ENCODE assay signal across 1 cellular context in the genomic region with DNA sequence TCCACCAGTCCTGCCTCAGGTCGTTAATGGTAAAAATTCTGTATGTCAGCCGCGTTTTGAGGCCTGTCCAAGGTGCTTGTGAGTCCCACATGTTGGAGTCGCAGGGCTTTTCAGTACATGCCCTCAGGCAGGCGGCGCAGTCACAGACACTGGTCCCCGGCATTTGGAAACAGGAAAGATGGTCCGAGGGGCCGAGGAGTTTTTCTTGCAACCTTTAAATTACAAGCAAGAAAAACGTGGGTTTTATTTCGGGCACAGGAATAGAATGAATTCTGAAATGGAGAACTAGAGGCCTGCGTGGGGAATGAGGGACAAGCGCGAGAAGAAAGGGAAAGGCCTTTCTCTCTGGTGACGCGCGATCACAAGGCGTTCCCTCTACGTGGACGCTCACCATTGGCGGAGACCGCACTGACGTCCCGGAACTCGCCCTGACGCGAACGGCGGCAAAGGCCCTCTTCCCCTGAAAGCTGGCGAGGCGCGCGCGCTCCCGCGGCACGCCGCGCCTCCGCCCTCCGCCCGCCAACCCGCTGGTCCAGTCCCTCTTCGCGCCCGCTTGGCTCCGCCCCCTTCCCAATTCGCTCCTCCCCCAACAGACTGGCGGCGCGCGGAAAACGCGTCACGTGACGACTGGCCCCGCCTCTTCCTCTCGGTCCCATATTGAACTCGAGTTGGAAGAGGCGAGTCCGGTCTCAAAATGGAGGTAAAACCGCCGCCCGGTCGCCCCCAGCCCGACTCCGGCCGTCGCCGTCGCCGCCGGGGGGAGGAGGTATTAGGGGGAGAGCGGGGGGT.
TF ChIP-seq lines count a peak whose summit lies in the region.

A gene (plus strand): TSS at position 689 of the 789 bp plus-strand sequence. CDS start 6 bp downstream, at position 695.

TF ChIP-seq in GM12878, 131 proteins besides CTCF, POLR2A, EP300 and RAD21 (continued from another document and continues in another):
- TF ChIP-seq, protein P1, sequence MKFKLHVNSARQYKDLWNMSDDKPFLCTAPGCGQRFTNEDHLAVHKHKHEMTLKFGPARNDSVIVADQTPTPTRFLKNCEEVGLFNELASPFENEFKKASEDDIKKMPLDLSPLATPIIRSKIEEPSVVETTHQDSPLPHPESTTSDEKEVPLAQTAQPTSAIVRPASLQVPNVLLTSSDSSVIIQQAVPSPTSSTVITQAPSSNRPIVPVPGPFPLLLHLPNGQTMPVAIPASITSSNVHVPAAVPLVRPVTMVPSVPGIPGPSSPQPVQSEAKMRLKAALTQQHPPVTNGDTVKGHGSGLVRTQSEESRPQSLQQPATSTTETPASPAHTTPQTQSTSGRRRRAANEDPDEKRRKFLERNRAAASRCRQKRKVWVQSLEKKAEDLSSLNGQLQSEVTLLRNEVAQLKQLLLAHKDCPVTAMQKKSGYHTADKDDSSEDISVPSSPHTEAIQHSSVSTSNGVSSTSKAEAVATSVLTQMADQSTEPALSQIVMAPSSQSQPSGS (IDR thresholded peaks at IDR 0.05; ENCODE audit: low read length): peak; percentile 53; the same call in 1 of the 2 replicates
- TF ChIP-seq ZNF217 (IDR thresholded peaks at IDR 0.05) (no peak), RELA (IDR thresholded peaks at IDR 0.05; ENCODE audit: borderline replicate concordance, partially characterized antibody) (peak; percentile 53), POLR2AphosphoS5 (IDR thresholded peaks at IDR 0.05; ENCODE audit: low read length) (peak; percentile 98), ZNF384 (IDR thresholded peaks at IDR 0.05; ENCODE audit: borderline replicate concordance, low read depth, low read length) (no peak), TBL1XR1 (IDR thresholded peaks at IDR 0.05; ENCODE audit: low read depth, low read length) (no peak), SIX5 (IDR thresholded peaks at IDR 0.05; ENCODE audit: low read depth, low read length, severe bottlenecking) (no peak), BMI1 (IDR thresholded peaks at IDR 0.05; ENCODE audit: borderline replicate concordance) (no peak), MXI1 (IDR thresholded peaks at IDR 0.05; ENCODE audit: low read depth, low read length) (peak; percentile 82; the same call in 1 of the 2 replicates), KLF5 (IDR thresholded peaks at IDR 0.05; ENCODE audit: partially characterized antibody) (peak; percentile 50), HCFC1 (IDR thresholded peaks at IDR 0.05; ENCODE audit: low read length) (peak; percentile 20; the same call in 1 of the 2 replicates), EZH2 (IDR thresholded peaks at IDR 0.05; ENCODE audit: borderline replicate concordance, control insufficient read depth, low read depth, low read length) (no peak), IKZF2 (IDR thresholded peaks at IDR 0.05) (peak; percentile 72 to 77), FOXM1 (IDR thresholded peaks at IDR 0.05; ENCODE audit: low read depth, low read length) (peak; percentile 63), FOS (IDR thresholded peaks at IDR 0.05; ENCODE audit: borderline replicate concordance, extremely low read depth, insufficient read length) (no peak), CHD1 (IDR thresholded peaks at IDR 0.05; ENCODE audit: low read depth, low read length) (no peak; the same call in 1 of the 2 replicates), NBN (IDR thresholded peaks at IDR 0.05) (peak; percentile 85; the same call in 1 of the 2 replicates), SP1 (IDR thresholded peaks at IDR 0.05; ENCODE audit: low read depth, low read length) (peak; percentile 79), ZNF207 (IDR thresholded peaks at IDR 0.05; ENCODE audit: borderline replicate concordance) (no peak; the same call in 1 of the 2 replicates), RB1 (IDR thresholded peaks at IDR 0.05; ENCODE audit: borderline replicate concordance) (peak; percentile 71), NFXL1 (IDR thresholded peaks at IDR 0.05; ENCODE audit: borderline replicate concordance) (no peak), PML (IDR thresholded peaks at IDR 0.05; ENCODE audit: low read length) (peak; percentile 97), CREB1 (IDR thresholded peaks at IDR 0.05; ENCODE audit: low read depth) (peak; percentile 95), RAD51 (IDR thresholded peaks at IDR 0.05) (peak; percentile 98), NR2F1 (conservative IDR thresholded peaks at IDR 0.05) (peak; percentile 49; the same call in 1 of the 2 replicates), RCOR1 (conservative IDR thresholded peaks at IDR 0.05; ENCODE audit: low read depth, low read length) (no peak), RBBP5 (conservative IDR thresholded peaks at IDR 0.05) (no peak), STAT3 (IDR thresholded peaks at IDR 0.05; ENCODE audit: low read depth, low read length) (no peak), POU2F2 (IDR thresholded peaks at IDR 0.05; ENCODE audit: borderline replicate concordance, low read depth, low read length) (peak; percentile 64; the same call in 2 of the 3 replicates), CHD2 (IDR thresholded peaks at IDR 0.05; ENCODE audit: borderline replicate concordance, low read depth, low read length) (0 out of 2 replicates have a peak, but pooled peaks have one; percentile 73), HDGF (IDR thresholded peaks at IDR 0.05) (peak; percentile 60; the same call in 1 of the 2 replicates), NFIC (IDR thresholded peaks at IDR 0.05; ENCODE audit: low read depth, low read length) (peak; percentile 52; the same call in 1 of the 2 replicates), FOXK2 (IDR thresholded peaks at IDR 0.05) (no peak), CBFB (IDR thresholded peaks at IDR 0.05; ENCODE audit: low read depth) (peak; percentile 63; the same call in 1 of the 2 replicates), WRNIP1 (IDR thresholded peaks at IDR 0.05; ENCODE audit: borderline replicate concordance, low read depth, low read length) (no peak), YBX1 (IDR thresholded peaks at IDR 0.05) (no peak), RUNX3 (IDR thresholded peaks at IDR 0.05; ENCODE audit: low read length) (peak; percentile 48), EGR1 (IDR thresholded peaks at IDR 0.05; ENCODE audit: borderline replicate concordance in 1 of 2, low read depth in 2 of 2, low read length in 2 of 2) (0 out of 3 replicates have a peak, but pooled peaks of 1 of the 2 experiments have one; percentile 2), TCF12 (IDR thresholded peaks at IDR 0.05; ENCODE audit: low read depth, low read length) (no peak; the same call in 1 of the 2 replicates), ESRRA (IDR thresholded peaks at IDR 0.05; ENCODE audit: low read length) (0 out of 2 replicates have a peak, but pooled peaks have one; percentile 5)
- TF ChIP-seq, protein P2, sequence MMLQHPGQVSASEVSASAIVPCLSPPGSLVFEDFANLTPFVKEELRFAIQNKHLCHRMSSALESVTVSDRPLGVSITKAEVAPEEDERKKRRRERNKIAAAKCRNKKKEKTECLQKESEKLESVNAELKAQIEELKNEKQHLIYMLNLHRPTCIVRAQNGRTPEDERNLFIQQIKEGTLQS (IDR thresholded peaks at IDR 0.05; ENCODE audit: borderline replicate concordance, extremely low read depth, low read depth, low read length): peak; percentile 71; the same call in 1 of the 2 replicates
- TF ChIP-seq, protein P3, sequence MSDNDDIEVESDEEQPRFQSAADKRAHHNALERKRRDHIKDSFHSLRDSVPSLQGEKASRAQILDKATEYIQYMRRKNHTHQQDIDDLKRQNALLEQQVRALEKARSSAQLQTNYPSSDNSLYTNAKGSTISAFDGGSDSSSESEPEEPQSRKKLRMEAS (IDR thresholded peaks at IDR 0.05; ENCODE audit: low read depth, low read length): 0 out of 2 replicates have a peak, but pooled peaks have one; percentile 6
- TF ChIP-seq, protein P4, sequence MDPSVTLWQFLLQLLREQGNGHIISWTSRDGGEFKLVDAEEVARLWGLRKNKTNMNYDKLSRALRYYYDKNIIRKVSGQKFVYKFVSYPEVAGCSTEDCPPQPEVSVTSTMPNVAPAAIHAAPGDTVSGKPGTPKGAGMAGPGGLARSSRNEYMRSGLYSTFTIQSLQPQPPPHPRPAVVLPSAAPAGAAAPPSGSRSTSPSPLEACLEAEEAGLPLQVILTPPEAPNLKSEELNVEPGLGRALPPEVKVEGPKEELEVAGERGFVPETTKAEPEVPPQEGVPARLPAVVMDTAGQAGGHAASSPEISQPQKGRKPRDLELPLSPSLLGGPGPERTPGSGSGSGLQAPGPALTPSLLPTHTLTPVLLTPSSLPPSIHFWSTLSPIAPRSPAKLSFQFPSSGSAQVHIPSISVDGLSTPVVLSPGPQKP (IDR thresholded peaks at IDR 0.05; ENCODE audit: low read depth, low read length): no peak
- TF ChIP-seq, protein P5, sequence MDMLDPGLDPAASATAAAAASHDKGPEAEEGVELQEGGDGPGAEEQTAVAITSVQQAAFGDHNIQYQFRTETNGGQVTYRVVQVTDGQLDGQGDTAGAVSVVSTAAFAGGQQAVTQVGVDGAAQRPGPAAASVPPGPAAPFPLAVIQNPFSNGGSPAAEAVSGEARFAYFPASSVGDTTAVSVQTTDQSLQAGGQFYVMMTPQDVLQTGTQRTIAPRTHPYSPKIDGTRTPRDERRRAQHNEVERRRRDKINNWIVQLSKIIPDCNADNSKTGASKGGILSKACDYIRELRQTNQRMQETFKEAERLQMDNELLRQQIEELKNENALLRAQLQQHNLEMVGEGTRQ (IDR thresholded peaks at IDR 0.05; ENCODE audit: borderline replicate concordance, low read depth, low read length): peak; percentile 52; the same call in 1 of the 2 replicates
- TF ChIP-seq, protein P6, sequence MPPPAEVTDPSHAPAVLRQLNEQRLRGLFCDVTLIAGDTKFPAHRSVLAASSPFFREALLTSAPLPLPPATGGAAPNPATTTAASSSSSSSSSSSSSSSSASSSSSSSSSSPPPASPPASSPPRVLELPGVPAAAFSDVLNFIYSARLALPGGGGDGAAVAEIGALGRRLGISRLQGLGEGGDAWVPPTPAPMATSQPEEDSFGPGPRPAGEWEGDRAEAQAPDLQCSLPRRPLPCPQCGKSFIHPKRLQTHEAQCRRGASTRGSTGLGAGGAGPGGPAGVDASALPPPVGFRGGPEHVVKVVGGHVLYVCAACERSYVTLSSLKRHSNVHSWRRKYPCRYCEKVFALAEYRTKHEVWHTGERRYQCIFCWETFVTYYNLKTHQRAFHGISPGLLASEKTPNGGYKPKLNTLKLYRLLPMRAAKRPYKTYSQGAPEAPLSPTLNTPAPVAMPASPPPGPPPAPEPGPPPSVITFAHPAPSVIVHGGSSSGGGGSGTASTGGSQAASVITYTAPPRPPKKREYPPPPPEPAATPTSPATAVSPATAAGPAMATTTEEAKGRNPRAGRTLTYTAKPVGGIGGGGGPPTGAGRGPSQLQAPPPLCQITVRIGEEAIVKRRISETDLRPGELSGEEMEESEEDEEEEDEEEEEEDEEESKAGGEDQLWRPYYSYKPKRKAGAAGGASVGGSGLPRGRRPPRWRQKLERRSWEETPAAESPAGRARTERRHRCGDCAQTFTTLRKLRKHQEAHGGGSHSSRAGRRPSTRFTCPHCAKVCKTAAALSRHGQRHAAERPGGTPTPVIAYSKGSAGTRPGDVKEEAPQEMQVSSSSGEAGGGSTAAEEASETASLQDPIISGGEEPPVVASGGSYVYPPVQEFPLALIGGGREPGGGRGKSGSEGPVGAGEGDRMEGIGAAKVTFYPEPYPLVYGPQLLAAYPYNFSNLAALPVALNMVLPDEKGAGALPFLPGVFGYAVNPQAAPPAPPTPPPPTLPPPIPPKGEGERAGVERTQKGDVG (CRISPR knock-in tag; IDR thresholded peaks at IDR 0.05): peak; percentile 87; the same call in 1 of the 2 replicates
- TF ChIP-seq, protein P7, sequence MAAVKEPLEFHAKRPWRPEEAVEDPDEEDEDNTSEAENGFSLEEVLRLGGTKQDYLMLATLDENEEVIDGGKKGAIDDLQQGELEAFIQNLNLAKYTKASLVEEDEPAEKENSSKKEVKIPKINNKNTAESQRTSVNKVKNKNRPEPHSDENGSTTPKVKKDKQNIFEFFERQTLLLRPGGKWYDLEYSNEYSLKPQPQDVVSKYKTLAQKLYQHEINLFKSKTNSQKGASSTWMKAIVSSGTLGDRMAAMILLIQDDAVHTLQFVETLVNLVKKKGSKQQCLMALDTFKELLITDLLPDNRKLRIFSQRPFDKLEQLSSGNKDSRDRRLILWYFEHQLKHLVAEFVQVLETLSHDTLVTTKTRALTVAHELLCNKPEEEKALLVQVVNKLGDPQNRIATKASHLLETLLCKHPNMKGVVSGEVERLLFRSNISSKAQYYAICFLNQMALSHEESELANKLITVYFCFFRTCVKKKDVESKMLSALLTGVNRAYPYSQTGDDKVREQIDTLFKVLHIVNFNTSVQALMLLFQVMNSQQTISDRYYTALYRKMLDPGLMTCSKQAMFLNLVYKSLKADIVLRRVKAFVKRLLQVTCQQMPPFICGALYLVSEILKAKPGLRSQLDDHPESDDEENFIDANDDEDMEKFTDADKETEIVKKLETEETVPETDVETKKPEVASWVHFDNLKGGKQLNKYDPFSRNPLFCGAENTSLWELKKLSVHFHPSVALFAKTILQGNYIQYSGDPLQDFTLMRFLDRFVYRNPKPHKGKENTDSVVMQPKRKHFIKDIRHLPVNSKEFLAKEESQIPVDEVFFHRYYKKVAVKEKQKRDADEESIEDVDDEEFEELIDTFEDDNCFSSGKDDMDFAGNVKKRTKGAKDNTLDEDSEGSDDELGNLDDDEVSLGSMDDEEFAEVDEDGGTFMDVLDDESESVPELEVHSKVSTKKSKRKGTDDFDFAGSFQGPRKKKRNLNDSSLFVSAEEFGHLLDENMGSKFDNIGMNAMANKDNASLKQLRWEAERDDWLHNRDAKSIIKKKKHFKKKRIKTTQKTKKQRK (IDR thresholded peaks at IDR 0.05; ENCODE audit: low read depth, low read length): no peak
- TF ChIP-seq, protein P8, sequence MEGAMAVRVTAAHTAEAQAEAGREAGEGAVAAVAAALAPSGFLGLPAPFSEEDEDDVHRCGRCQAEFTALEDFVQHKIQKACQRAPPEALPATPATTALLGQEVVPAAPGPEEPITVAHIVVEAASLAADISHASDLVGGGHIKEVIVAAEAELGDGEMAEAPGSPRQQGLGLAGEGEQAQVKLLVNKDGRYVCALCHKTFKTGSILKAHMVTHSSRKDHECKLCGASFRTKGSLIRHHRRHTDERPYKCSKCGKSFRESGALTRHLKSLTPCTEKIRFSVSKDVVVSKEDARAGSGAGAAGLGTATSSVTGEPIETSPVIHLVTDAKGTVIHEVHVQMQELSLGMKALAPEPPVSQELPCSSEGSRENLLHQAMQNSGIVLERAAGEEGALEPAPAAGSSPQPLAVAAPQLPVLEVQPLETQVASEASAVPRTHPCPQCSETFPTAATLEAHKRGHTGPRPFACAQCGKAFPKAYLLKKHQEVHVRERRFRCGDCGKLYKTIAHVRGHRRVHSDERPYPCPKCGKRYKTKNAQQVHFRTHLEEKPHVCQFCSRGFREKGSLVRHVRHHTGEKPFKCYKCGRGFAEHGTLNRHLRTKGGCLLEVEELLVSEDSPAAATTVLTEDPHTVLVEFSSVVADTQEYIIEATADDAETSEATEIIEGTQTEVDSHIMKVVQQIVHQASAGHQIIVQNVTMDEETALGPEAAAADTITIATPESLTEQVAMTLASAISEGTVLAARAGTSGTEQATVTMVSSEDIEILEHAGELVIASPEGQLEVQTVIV (IDR thresholded peaks at IDR 0.05; ENCODE audit: borderline replicate concordance, partially characterized antibody): peak; percentile 44
- TF ChIP-seq, protein P9, sequence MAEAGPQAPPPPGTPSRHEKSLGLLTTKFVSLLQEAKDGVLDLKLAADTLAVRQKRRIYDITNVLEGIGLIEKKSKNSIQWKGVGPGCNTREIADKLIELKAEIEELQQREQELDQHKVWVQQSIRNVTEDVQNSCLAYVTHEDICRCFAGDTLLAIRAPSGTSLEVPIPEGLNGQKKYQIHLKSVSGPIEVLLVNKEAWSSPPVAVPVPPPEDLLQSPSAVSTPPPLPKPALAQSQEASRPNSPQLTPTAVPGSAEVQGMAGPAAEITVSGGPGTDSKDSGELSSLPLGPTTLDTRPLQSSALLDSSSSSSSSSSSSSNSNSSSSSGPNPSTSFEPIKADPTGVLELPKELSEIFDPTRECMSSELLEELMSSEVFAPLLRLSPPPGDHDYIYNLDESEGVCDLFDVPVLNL (IDR thresholded peaks at IDR 0.05; ENCODE audit: low read depth, low read length): peak; percentile 74; the same call in 1 of the 2 replicates
